In genomic region chr11:126415128-126415527, GRCh38 we compare ENCODE assay signal across 11 cellular contexts. TPM values are rescaled to one million over a fixed set of nuclear protein-coding genes. Genes with fewer than 3 reads are reported as not detected.
DNase-seq lines count a peak whose midpoint lies in the region; ATAC-seq and TF ChIP-seq lines count a peak whose summit lies in the region.
"Had no signal": no experiment of that assay in that cellular context is flagged by ENCODE, and none has a peak within 500 bp of the region (broad histone marks: within the 10 kb centered on the region; RNA-seq: fewer than 3 reads in every experiment).

No MANE protein-coding gene starts in this region.

- no peak for TF ChIP-seq CTCF in thoracic aorta (IDR thresholded peaks at IDR 0.05)

- DNase-seq in amygdala (lab: John Stamatoyannopoulos, UW) (peak in 48 of 56 donors; percentile 11 to 85 (median 51)), globus pallidus (ENCODE audit: low spot score) (peak; percentile 87), myocyte (ENCODE audit: low read depth) (peak; percentile 86), thoracic aorta (ENCODE audit: low spot score) (peak; percentile 61), activated gamma-delta T cell (lab: John Stamatoyannopoulos, UW) (no peak), UCSD-AML1 (lab: John Stamatoyannopoulos, UW; ENCODE audit: unreplicated experiment) (no peak), NCI-H69 (lab: John Stamatoyannopoulos, UW) (no peak)
- DNase-seq: activated CD4-positive, alpha-beta memory T cell treated with anti-CD3 and anti-CD28 coated beads, Interleukin-2, amount 10 ng/mL, durations not matched to agents 7 days and 5 days; Kasumi-1; NCI-H524 had no signal

- no peaks in the 10 kb centered on the region for H3K27me3 ChIP-seq in thoracic aorta (replicated peaks; ENCODE audit: insufficient read depth)

- H3K36me3 ChIP-seq in thoracic aorta, result no peaks in the 10 kb centered on the region

- ATAC-seq in thoracic aorta (ENCODE audit: insufficient number of reproducible peaks, low FRiP score, low read depth), result peak; percentile 61
- no peak for ATAC-seq in HG03175 (IDR thresholded peaks at IDR 0.05; ENCODE audit: unreplicated experiment)

- peak overlapping the region; percentile 81 to 83 for H3K27ac ChIP-seq in thoracic aorta

- peaks cover 27 to 44% of the 10 kb centered on the region in 2 donors for H3K4me1 ChIP-seq in thoracic aorta (ENCODE audit: control insufficient read depth in 1 of 2, low read depth in 2 of 2)

- no peaks in the 10 kb centered on the region for H3K9me3 ChIP-seq in thoracic aorta

- peak overlapping the region; percentile 34 for H3K4me3 ChIP-seq in thoracic aorta

RNA-seq across cellular contexts. Expression of gene ST3GAL4, which starts 59.6 kb away (rescaled TPM):
- total RNA-seq in myocyte, result 24.2 and 25.2 TPM in 2 replicates
- 43.7 TPM for polyA plus RNA-seq in myocyte (2012)
- total RNA-seq in thoracic aorta, result 10 to 100 TPM; 27.7 to 98.0 TPM

Comparison
In these comparisons a context has a peak if more than half of its experiments do, and no peak if none do; other contexts are left out.
1. DNase-seq: peak in amygdala (48 of 56), globus pallidus (single experiment), myocyte (single experiment) and thoracic aorta (single experiment); none in activated gamma-delta T cell (single experiment), UCSD-AML1 (single experiment) and NCI-H69 (single experiment).